In genomic region chr2:236190674-236191073, GRCh38 we compare ENCODE assay signal across 10 cellular contexts. TPM values are rescaled to one million over a fixed set of nuclear protein-coding genes. Genes with fewer than 3 reads are reported as not detected.
"Had no signal": no experiment of that assay in that cellular context is flagged by ENCODE, and none has a peak within 500 bp of the region (broad histone marks: within the 10 kb centered on the region; RNA-seq: fewer than 3 reads in every experiment).

No MANE protein-coding gene starts in this region.

- H3K9ac ChIP-seq: GM23248, KMS-11 had no signal

- H2AFZ ChIP-seq: GM23248 had no signal

- H3K4me2 ChIP-seq: KMS-11 had no signal

- H3K27ac ChIP-seq: GM23248, HL-60, KMS-11 had no signal

- H3K4me3 Mint-ChIP-seq: IgD-negative memory B cell had no signal

- DNase-seq: GM23248, GOT3, H7, KBM-7 had no signal

- H3K4me3 ChIP-seq: GM23248, HAP-1 had no signal

- ATAC-seq: HCT116, HepG2 had no signal

- H3K4me1 Mint-ChIP-seq: IgD-negative memory B cell had no signal

- H3K27me3 Mint-ChIP-seq: IgD-negative memory B cell had no signal

- H3K27ac Mint-ChIP-seq: IgD-negative memory B cell had no signal

- H3K4me1 ChIP-seq: HAP-1 had no signal

- H3K36me3 ChIP-seq: HAP-1 had no signal

- FAIRE-seq: HepG2 had no signal

- H3K9me3 ChIP-seq: HAP-1 had no signal

RNA-seq across cellular contexts. Expression of gene GBX2, which starts 22.5 kb away (rescaled TPM):
- total RNA-seq: GM23248, HepG2 had no signal
- polyA plus RNA-seq: GM23248, HepG2, IgD-negative memory B cell had no signal
